Comparison of ENCODE assay signal across 16 cellular contexts in genomic region chr2:12705230-12705629, GRCh38. TPM values are rescaled to one million over a fixed set of nuclear protein-coding genes. Genes with fewer than 3 reads are reported as not detected.
A peak's percentile ranks its signal among the peaks of the same experiment; 100 is the strongest.
DNase-seq lines count a peak whose midpoint lies in the region; ATAC-seq and TF ChIP-seq lines count a peak whose summit lies in the region.
"Had no signal": no experiment of that assay in that cellular context is flagged by ENCODE, and none has a peak within 500 bp of the region (broad histone marks: within the 10 kb centered on the region; RNA-seq: fewer than 3 reads in every experiment).

No MANE protein-coding gene starts in this region.

- TF ChIP-seq CTCF in choroid plexus epithelial cell (conservative IDR thresholded peaks at IDR 0.05; ENCODE audit: low read depth, low read length), result no peak
- TF ChIP-seq CTCF in tibial nerve (IDR thresholded peaks at IDR 0.05), result no peak

- no peaks in the 10 kb centered on the region for H3K27me3 ChIP-seq in tibial nerve

- peak overlapping the region in 3 of 4 donors; percentile 27 to 78 (median 72) for H3K27ac ChIP-seq in tibial nerve

- peaks cover 0 to 45% (median 14%) of the 10 kb centered on the region in 4 donors for H3K4me1 ChIP-seq in tibial nerve

- no peak for TF ChIP-seq POLR2A in tibial nerve (IDR thresholded peaks at IDR 0.05)

- 100% methylated on average over 1 of the region's 1 CpG for WGBS in tibial nerve, 2 donors

- H3K4me3 ChIP-seq in choroid plexus epithelial cell (ENCODE audit: low read depth, low read length), result no peak overlapping the region
- no peak overlapping the region for H3K4me3 ChIP-seq in tibial nerve

- intact Hi-C loops in cardiac septum (cut with DNase I), result no loop called here

- H3K36me3 ChIP-seq in tibial nerve, result no peaks in the 10 kb centered on the region

- no peak for ATAC-seq in GM18519 (IDR thresholded peaks at IDR 0.05; ENCODE audit: low FRiP score, unreplicated experiment)

- peak; percentile 18 for DNase-seq in activated CD4-positive, alpha-beta T cell treated with anti-CD3 and anti-CD28 coated beads for 48 hours
- no peak for DNase-seq in activated CD4-positive, alpha-beta T cell treated with anti-CD3 and anti-CD28 coated beads, Interleukin-2, amount 50 U/mL, for 1 hour
- DNase-seq in RPMI7951 (ENCODE audit: low read depth) (peak; percentile 62), choroid plexus epithelial cell (ENCODE audit: low read depth) (peak; percentile 54), tibial nerve (ENCODE audit: low spot score in 2 of 2) (no peak), cardiac septum (ENCODE audit: low spot score) (no peak), hippocampal formation (lab: John Stamatoyannopoulos, UW) (no peak)
- DNase-seq: DND-41, GF-D8, HCEC 1CT, IMR-90, NCI-H1048, NCI-H2107, NCI-H345, NCI-H526 treated with DMSO at 0.1 percent for 48 hours had no signal

- TF ChIP-seq EP300 in tibial nerve (IDR thresholded peaks at IDR 0.05), result no peak

- H3K9me3 ChIP-seq in tibial nerve, result no peaks in the 10 kb centered on the region

RNA-seq across cellular contexts. Expression of gene TRIB2, which starts 11.5 kb away (rescaled TPM):
- 132 and 150 TPM in 2 replicates for total RNA-seq in RPMI7951 (2014; rRNA removed; shearing (Covaris generic))
- total RNA-seq in tibial nerve (100 to 1,000 TPM; 182 to 554 (median 315) TPM), cardiac septum (49.9 TPM)

Comparison
In these comparisons a context has a peak if more than half of its experiments do, and no peak if none do; other contexts are left out.
1. DNase-seq: peak in activated CD4-positive, alpha-beta T cell treated with anti-CD3 and anti-CD28 coated beads for 48 hours (single experiment), RPMI7951 (single experiment) and choroid plexus epithelial cell (single experiment); none in activated CD4-positive, alpha-beta T cell treated with anti-CD3 and anti-CD28 coated beads, Interleukin-2, amount 50 U/mL, for 1 hour (single experiment), tibial nerve (0 of 2), cardiac septum (single experiment) and hippocampal formation (0 of 2).